In genomic region chr7:152600266-152600665, GRCh38 we compare ENCODE assay signal across 7 cellular contexts.
"Had no signal": no experiment of that assay in that cellular context is flagged by ENCODE, and none has a peak within 500 bp of the region (broad histone marks: within the 10 kb centered on the region; RNA-seq: fewer than 3 reads in every experiment).

No MANE protein-coding gene starts in this region.

- H3K4me1 ChIP-seq: HAP-1 had no signal

- DNase-seq: GOT3, H7, HFFc6 had no signal

- H3K9me3 ChIP-seq: HAP-1 had no signal

- H3K36me3 ChIP-seq: HAP-1 had no signal

- H3K4me3 ChIP-seq: GM23248, HAP-1 had no signal

- H3K27ac ChIP-seq: GM23248, HL-60 had no signal

- FAIRE-seq: HepG2 had no signal

- H3K9ac ChIP-seq: GM23248 had no signal
